Comparison of ENCODE assay signal across 22 cellular contexts in genomic region chr12:70120970-70121369, GRCh38.
DNase-seq lines count a peak whose midpoint lies in the region; ATAC-seq, FAIRE-seq and TF ChIP-seq lines count a peak whose summit lies in the region.
"Had no signal": no experiment of that assay in that cellular context is flagged by ENCODE, and none has a peak within 500 bp of the region (broad histone marks: within the 10 kb centered on the region; RNA-seq: fewer than 3 reads in every experiment).

No MANE protein-coding gene starts in this region.

- H4K20me1 ChIP-seq in Karpas-422 (ENCODE audit: insufficient read depth, low read depth, low read length) (no peaks in the 10 kb centered on the region), keratinocyte (ENCODE audit: control insufficient read depth, extremely low read depth, insufficient read depth, low read length) (no peaks in the 10 kb centered on the region)

- no peaks in the 10 kb centered on the region for H3K9me2 ChIP-seq in Karpas-422 (replicated peaks; ENCODE audit: insufficient read depth, low read length)

- dilution Hi-C loops in keratinocyte (cut with MboI; ENCODE audit: extremely low pct_ligation_motif_present, low sequenced_read_pairs) = no loop called here

- intact Hi-C loops in mucosa of descending colon (cut with DNase I, micrococcal nuclease) = no loop called here

- H3K27me3 ChIP-seq in Karpas-422 (ENCODE audit: low read length) (no peaks in the 10 kb centered on the region), keratinocyte (ENCODE audit: control insufficient read depth, extremely low read depth, insufficient read depth, low read length) (no peaks in the 10 kb centered on the region)

- FAIRE-seq in keratinocyte (lab: Jason Lieb, UNC) = no peak
- FAIRE-seq: D721Med, GM12878 had no signal

- H3K9me3 ChIP-seq in Karpas-422 (ENCODE audit: low read length) (no peaks in the 10 kb centered on the region), keratinocyte (ENCODE audit: control insufficient read depth, low read depth, low read length) (no peaks in the 10 kb centered on the region), mucosa of descending colon (no peaks in the 10 kb centered on the region)
- H3K9me3 ChIP-seq: HAP-1 had no signal

- peaks cover 23% of the 10 kb centered on the region for H3K4me1 ChIP-seq in Karpas-422 (ENCODE audit: low read length)
- peaks cover 14% of the 10 kb centered on the region for H3K4me1 ChIP-seq in keratinocyte (ENCODE audit: control insufficient read depth, extremely low read depth, insufficient read depth, low read length)
- H3K4me1 ChIP-seq in mucosa of descending colon (ENCODE audit: low read depth) = peaks cover 5% of the 10 kb centered on the region
- H3K4me1 ChIP-seq: HAP-1 had no signal

- H2AFZ ChIP-seq in Karpas-422 (ENCODE audit: low read length) (0 out of 2 replicates have a peak overlapping the region, but pooled peaks have one; percentile 34), keratinocyte (ENCODE audit: control insufficient read depth, low read length) (no peak overlapping the region)
- H2AFZ ChIP-seq: GM23338 had no signal

- H3K4me3 ChIP-seq in Karpas-422 (ENCODE audit: low read length) (no peak overlapping the region), keratinocyte (ENCODE audit: control insufficient read depth in 2 of 3, extremely low read depth in 1 of 3, insufficient read depth in 2 of 3, low read depth in 1 of 3, low read length in 3 of 3) (no peak overlapping the region), mucosa of descending colon (no peak overlapping the region)
- H3K4me3 ChIP-seq: GM12878, GM23338, HAP-1 had no signal

- H3K79me2 ChIP-seq in Karpas-422 (ENCODE audit: low read length) = no peaks in the 10 kb centered on the region
- no peaks in the 10 kb centered on the region for H3K79me2 ChIP-seq in keratinocyte (ENCODE audit: control insufficient read depth, insufficient read depth, low read length)

- H3K4me2 ChIP-seq in Karpas-422 (ENCODE audit: low read depth, low read length, poor library complexity, severe bottlenecking) (no peak overlapping the region), keratinocyte (ENCODE audit: control insufficient read depth, extremely low read depth, insufficient read depth, low read depth, low read length) (peak overlapping the region; percentile 47)
- H3K4me2 ChIP-seq: GM23338 had no signal

- H3K27ac ChIP-seq in Karpas-422 (ENCODE audit: low read length) (peak overlapping the region; percentile 18; the same call in 1 of the 2 replicates), keratinocyte (ENCODE audit: control insufficient read depth, insufficient read depth, low read length) (peak overlapping the region; percentile 45)

- H3K36me3 ChIP-seq in Karpas-422 (ENCODE audit: insufficient read depth, low read length) = no peaks in the 10 kb centered on the region
- no peaks in the 10 kb centered on the region for H3K36me3 ChIP-seq in keratinocyte (ENCODE audit: control insufficient read depth in 2 of 2, extremely low read depth in 1 of 2, insufficient read depth in 2 of 2, low read length in 2 of 2)
- no peaks in the 10 kb centered on the region for H3K36me3 ChIP-seq in mucosa of descending colon (ENCODE audit: low read depth)
- H3K36me3 ChIP-seq: HAP-1 had no signal

- DNase-seq in NCI-H524 (lab: John Stamatoyannopoulos, UW) (peak; percentile 10 to 35), NCI-H524 treated with DMSO at 0.1 percent for 48 hours (lab: John Stamatoyannopoulos, UW) (no peak), Karpas-422 (no peak), keratinocyte (ENCODE audit: low read depth, low spot score) (no peak), GM19238 (ENCODE audit: insufficient read length, low spot score) (no peak), mucosa of descending colon (no peak), NCI-H187 (lab: John Stamatoyannopoulos, UW) (no peak)
- DNase-seq: 8988T, C1 segment of cervical spinal cord, DMS79 treated with DMSO at 0.1 percent for 48 hours, KG1, NCI-H1105 treated with DMSO at 0.1 percent for 48 hours, NCI-H1930, NCI-H226, NCI-H510A treated with DMSO at 0.1 percent for 48 hours, Right ventricle myocardium superior, SW 1271 had no signal

- TF ChIP-seq CTCF in keratinocyte (optimal IDR thresholded peaks at IDR 0.05 in 1 of 3, IDR thresholded peaks at IDR 0.05 in 1 of 3, conservative IDR thresholded peaks at IDR 0.05 in 1 of 3; ENCODE audit: extremely low read depth in 1 of 3, insufficient read depth in 2 of 3, low read length in 3 of 3) (no peak), mucosa of descending colon (IDR thresholded peaks at IDR 0.05) (no peak)

- H3K9ac ChIP-seq in Karpas-422 (ENCODE audit: low read length) (no peak overlapping the region; the same call in 1 of the 2 replicates), keratinocyte (ENCODE audit: control insufficient read depth, extremely low read depth, insufficient read depth, low read length) (no peak overlapping the region)

- ATAC-seq in SK-N-SH treated with all-trans-retinoic acid at 6 μM for 48 hours = no peak
- ATAC-seq in mucosa of descending colon = no peak
- ATAC-seq: GM12878, GM23338 had no signal

- H3K9me1 ChIP-seq in keratinocyte (ENCODE audit: control insufficient read depth, extremely low read depth, insufficient read depth, low read length) = no peaks in the 10 kb centered on the region

TF ChIP-seq in SK-N-SH treated with all-trans-retinoic acid at 6 μM for 48 hours, 23 proteins besides CTCF, POLR2A, EP300 and RAD21:
- TF ChIP-seq ZNF8 (CRISPR knock-in tag; IDR thresholded peaks at IDR 0.05) = no peak
- TF ChIP-seq TCF4 (CRISPR knock-in tag; IDR thresholded peaks at IDR 0.05; ENCODE audit: borderline replicate concordance) = peak; percentile 80
- no peak for TF ChIP-seq CSRNP3 (CRISPR knock-in tag; IDR thresholded peaks at IDR 0.05)
- no peak for TF ChIP-seq TOX (CRISPR knock-in tag; IDR thresholded peaks at IDR 0.05; ENCODE audit: borderline replicate concordance)
TF ChIP-seq in SK-N-SH treated with all-trans-retinoic acid at 6 μM for 48 hours: peak in this region for 1.

Comparison
In these comparisons a context has a peak if more than half of its experiments do, and no peak if none do; other contexts are left out.
1. DNase-seq: peak in NCI-H524 (2 of 2); none in NCI-H524 treated with DMSO at 0.1 percent for 48 hours (single experiment), Karpas-422 (single experiment), keratinocyte (single experiment), GM19238 (single experiment), mucosa of descending colon (0 of 3) and NCI-H187 (0 of 2).